ENCODE assay signal across 1 cellular context in the genomic region with DNA sequence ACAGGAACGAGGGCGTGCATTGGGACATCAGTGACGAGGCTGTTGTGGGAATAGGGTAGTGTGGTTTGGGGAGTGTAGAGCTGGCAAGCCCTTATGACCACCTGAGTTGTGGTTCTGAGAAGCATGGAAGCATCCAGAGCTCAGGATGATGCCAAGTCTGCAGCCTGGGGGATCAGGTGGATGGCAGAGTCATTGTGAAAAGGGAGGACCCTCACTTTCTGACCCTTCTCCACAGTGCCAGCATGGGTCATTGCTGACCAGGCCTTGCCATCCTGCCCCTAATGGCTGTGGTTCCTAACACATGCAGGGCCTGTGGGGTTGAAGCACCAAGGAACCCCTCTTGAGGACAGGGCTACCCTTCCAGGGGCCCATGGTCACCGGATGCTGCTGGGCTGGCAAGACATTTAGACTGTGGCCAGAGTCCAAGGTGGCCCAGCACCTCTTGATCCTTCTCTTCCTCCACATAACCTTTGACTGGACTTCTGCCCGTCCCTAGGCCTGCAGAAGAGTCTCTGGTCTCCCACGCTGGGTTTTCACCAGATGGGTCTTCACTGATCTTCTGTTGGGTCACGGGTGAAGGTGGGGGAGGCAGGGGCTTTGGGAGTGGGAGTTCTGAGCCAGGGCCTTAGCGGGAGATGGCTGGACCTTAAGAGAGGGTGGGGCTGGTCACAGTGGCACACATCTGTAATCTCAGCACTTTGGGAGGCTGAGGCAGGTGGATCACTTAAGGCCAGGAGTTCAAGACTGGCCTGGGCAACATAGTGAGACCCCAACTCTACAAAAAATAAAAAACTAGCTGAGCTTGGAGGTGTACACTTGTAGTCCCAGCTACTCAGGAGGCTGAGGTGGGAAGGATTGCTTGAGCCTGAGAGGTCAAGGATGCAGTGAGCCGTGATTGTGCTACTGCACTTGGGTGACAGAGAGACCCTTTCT.
A peak's percentile ranks its signal among the peaks of the same experiment; 100 is the strongest.
TF ChIP-seq lines count a peak whose summit lies in the region.

No MANE protein-coding gene starts in this region.

TF ChIP-seq in K562, 482 proteins besides CTCF, POLR2A, EP300 and RAD21:
- TF ChIP-seq MAZ (CRISPR knock-in tag; conservative IDR thresholded peaks at IDR 0.05 in 1 of 2, IDR thresholded peaks at IDR 0.05 in 1 of 2) = no peak
- TF ChIP-seq ZNF121 (CRISPR knock-in tag; conservative IDR thresholded peaks at IDR 0.05) = peak; percentile 39; the same call in 1 of the 2 replicates
